In the genomic region with DNA sequence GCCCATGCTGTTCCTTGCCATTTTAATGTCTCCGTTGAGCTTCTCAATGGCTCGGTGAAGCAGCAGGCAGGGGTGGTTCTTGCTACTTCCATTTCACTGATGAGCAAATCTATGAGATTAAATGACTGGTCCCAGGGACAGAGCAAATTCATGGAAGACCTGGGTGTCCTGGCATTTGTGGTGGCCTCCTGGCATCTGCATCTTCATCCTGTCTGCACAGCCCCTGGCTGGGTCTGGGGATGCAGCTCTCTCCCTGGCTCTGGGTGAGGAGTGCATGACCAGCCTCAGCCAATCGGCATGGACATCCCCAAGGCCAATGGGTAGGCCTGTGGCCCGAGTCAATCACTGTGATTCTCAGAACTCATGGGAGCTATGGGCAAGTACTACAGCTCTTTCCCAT, we compare ENCODE assay signal across 1 cellular context.
TF ChIP-seq lines count a peak whose summit lies in the region.

No MANE protein-coding gene starts in this region.

TF ChIP-seq in H1, 55 proteins besides CTCF, POLR2A, EP300 and RAD21:
- no peak for TF ChIP-seq TAF7 (optimal IDR thresholded peaks at IDR 0.05; ENCODE audit: borderline replicate concordance, low read depth, low read length)
- no peak for TF ChIP-seq ZNF274 (IDR thresholded peaks at IDR 0.05; ENCODE audit: borderline replicate concordance, extremely low read depth, low read length)
- no peak for TF ChIP-seq GTF2F1 (IDR thresholded peaks at IDR 0.05; ENCODE audit: borderline replicate concordance, low read depth, low read length)
- TF ChIP-seq EGR1 (IDR thresholded peaks at IDR 0.05; ENCODE audit: borderline replicate concordance, low read depth, low read length): no peak
- no peak for TF ChIP-seq SP4 (IDR thresholded peaks at IDR 0.05; ENCODE audit: low read length)
